ENCODE assay signal across 8 cellular contexts in genomic region chr1:75375476-75376447, GRCh38.
DNase-seq lines count a peak whose midpoint lies in the region; ATAC-seq, FAIRE-seq and TF ChIP-seq lines count a peak whose summit lies in the region.
"Not testable (repeated sequence)": the region's sequence is repeated elsewhere in the genome, so short reads cannot be mapped to it uniquely, and the experiment has no call there.

No MANE protein-coding gene starts in this region.

- DNase-seq in A549 (ENCODE audit: low read depth in 1 of 2, low spot score in 1 of 2); GM12865 (ENCODE audit: low read depth); activated B cell treated with CpG ODN at 0.5 μM for 24 hours; astrocyte (ENCODE audit: low read depth); natural killer cell treated with Interleukin-12 subunit alpha and Interleukin-12 subunit beta and Interleukin-15 and Interleukin-18, amount 100 ng/mL, for 72 hours (ENCODE audit: low spot score): not testable (repeated sequence)
- DNase-seq in NCI-H1417 (lab: John Stamatoyannopoulos, UW) (peak; percentile 29 to 64 (median 37)), NCI-H526 treated with DMSO at 0.1 percent for 48 hours (lab: John Stamatoyannopoulos, UW) (peak; percentile 51)

- not testable (repeated sequence) for H3K27me3 Mint-ChIP-seq in activated B cell treated with CpG ODN at 0.5 μM for 24 hours; astrocyte (ENCODE audit: low read depth, unreplicated experiment); natural killer cell treated with Interleukin-12 subunit alpha and Interleukin-12 subunit beta and Interleukin-15 and Interleukin-18, amount 100 ng/mL, for 72 hours

- not testable (repeated sequence) for H3K27me3 ChIP-seq in astrocyte (ENCODE audit: insufficient read depth, low read length); iPS-15b (ENCODE audit: control insufficient read depth, insufficient read depth, low read length)

- H3K4me3 Mint-ChIP-seq in activated B cell treated with CpG ODN at 0.5 μM for 24 hours (peak overlapping the region; percentile 78), astrocyte (ENCODE audit: unreplicated experiment) (peak overlapping the region; percentile 89)
- H3K4me3 Mint-ChIP-seq in natural killer cell treated with Interleukin-12 subunit alpha and Interleukin-12 subunit beta and Interleukin-15 and Interleukin-18, amount 100 ng/mL, for 72 hours = peak overlapping the region; percentile 63

- H3K27ac Mint-ChIP-seq in activated B cell treated with CpG ODN at 0.5 μM for 24 hours = peak overlapping the region; percentile 84
- H3K27ac Mint-ChIP-seq in astrocyte (ENCODE audit: unreplicated experiment) = peak overlapping the region; percentile 94
- H3K27ac Mint-ChIP-seq in natural killer cell treated with Interleukin-12 subunit alpha and Interleukin-12 subunit beta and Interleukin-15 and Interleukin-18, amount 100 ng/mL, for 72 hours = not testable (repeated sequence)

- H3K4me3 ChIP-seq in A549 (peak overlapping the region; percentile 39), GM12865 (ENCODE audit: low read depth, low read length) (peak overlapping the region; percentile 17), iPS-15b (ENCODE audit: low read depth, low read length) (peak overlapping the region; percentile 68)
- H3K4me3 ChIP-seq in astrocyte (ENCODE audit: insufficient read depth, low read depth, low read length) = not testable (repeated sequence)

- H3K36me3 ChIP-seq in astrocyte (ENCODE audit: insufficient read depth, low read length); iPS-15b (ENCODE audit: control insufficient read depth, insufficient read depth, low read length): not testable (repeated sequence)

- TF ChIP-seq EP300 in A549 (IDR thresholded peaks at IDR 0.05) = not testable (repeated sequence)

- H3K27ac ChIP-seq in A549 = 0 out of 6 replicates have a peak overlapping the region, but pooled peaks of 1 of the 2 experiments have one; percentile 42
- H3K27ac ChIP-seq in astrocyte (ENCODE audit: low read depth, low read length) = not testable (repeated sequence)

- not testable (repeated sequence) for FAIRE-seq in A549 (lab: Jason Lieb, UNC); astrocyte (lab: Jason Lieb, UNC)

- H4K20me1 ChIP-seq in astrocyte (ENCODE audit: insufficient read depth, low read length) = not testable (repeated sequence)

- peak in 1 of 2 experiments; percentile 48; a peak in 2 of 6 replicates for ATAC-seq in A549
- ATAC-seq in activated B cell treated with CpG ODN at 0.5 μM for 24 hours (ENCODE audit: low read depth); natural killer cell treated with Interleukin-12 subunit alpha and Interleukin-12 subunit beta and Interleukin-15 and Interleukin-18, amount 100 ng/mL, for 72 hours: not testable (repeated sequence)

- not testable (repeated sequence) for H2AFZ ChIP-seq in astrocyte (ENCODE audit: low read depth, low read length)

- TF ChIP-seq RAD21 in A549 (conservative IDR thresholded peaks at IDR 0.05 in 1 of 2, IDR thresholded peaks at IDR 0.05 in 1 of 2) = not testable (repeated sequence)

- not testable (repeated sequence) for H3K9me3 ChIP-seq in A549; astrocyte (ENCODE audit: insufficient read depth, low read depth, low read length); iPS-15b (ENCODE audit: control insufficient read depth, insufficient read depth, low read length)

- not testable (repeated sequence) for TF ChIP-seq POLR2A in A549 (IDR thresholded peaks at IDR 0.05; ENCODE audit: low read length)

- not testable (repeated sequence) for H3K4me1 ChIP-seq in A549; astrocyte (ENCODE audit: insufficient read depth, low read length); iPS-15b (ENCODE audit: control insufficient read depth, insufficient read depth, low read length)

- H3K36me3 Mint-ChIP-seq in activated B cell treated with CpG ODN at 0.5 μM for 24 hours (ENCODE audit: low read depth); astrocyte (ENCODE audit: low read depth, unreplicated experiment); natural killer cell treated with Interleukin-12 subunit alpha and Interleukin-12 subunit beta and Interleukin-15 and Interleukin-18, amount 100 ng/mL, for 72 hours: not testable (repeated sequence)

- H3K79me2 ChIP-seq in astrocyte (ENCODE audit: insufficient read depth, low read length) = not testable (repeated sequence)

- intact Hi-C loops in activated B cell treated with CpG ODN at 0.5 μM for 24 hours (cut with micrococcal nuclease) = loop anchor here (10.0 kb wide), 1 partner anchor 111 kb away; no protein-coding TSS in a partner anchor

- peak overlapping the region; percentile 62 for H3K4me2 ChIP-seq in A549
- not testable (repeated sequence) for H3K4me2 ChIP-seq in astrocyte (ENCODE audit: low read length)

- CTCF ChIA-PET in A549 (lab: Yijun Ruan, JAX); activated B cell treated with CpG ODN at 0.5 μM for 24 hours (lab: Charles Lee): not testable (repeated sequence)

- 15% methylated on average over 5 of the region's 25 CpGs for WGBS in A549 (ENCODE audit: missing lambda C conversion rate)

- not testable (repeated sequence) for TF ChIP-seq CTCF in A549 (IDR thresholded peaks at IDR 0.05); GM12865 (IDR thresholded peaks at IDR 0.05; ENCODE audit: insufficient read depth, low read depth, low read length, missing control alignments); activated B cell treated with CpG ODN at 0.5 μM for 24 hours (IDR thresholded peaks at IDR 0.05); astrocyte (IDR thresholded peaks at IDR 0.05; ENCODE audit: insufficient read depth, low read depth, low read length)

- POLR2A ChIA-PET in A549 (lab: Yijun Ruan, JAX) = not testable (repeated sequence)
- POLR2A ChIA-PET in activated B cell treated with CpG ODN at 0.5 μM for 24 hours (lab: Charles Lee) = interaction anchor here (0.7 kb wide), 1 partner anchor 34 kb away, joined by 3 read pairs; no protein-coding TSS in a partner anchor

- H3K9ac ChIP-seq in astrocyte (ENCODE audit: low read length) = not testable (repeated sequence)
- peak overlapping the region; percentile 50 for H3K9ac ChIP-seq in iPS-15b (ENCODE audit: low read depth, low read length)

- not testable (repeated sequence) for H3K9me3 Mint-ChIP-seq in activated B cell treated with CpG ODN at 0.5 μM for 24 hours; astrocyte (ENCODE audit: unreplicated experiment); natural killer cell treated with Interleukin-12 subunit alpha and Interleukin-12 subunit beta and Interleukin-15 and Interleukin-18, amount 100 ng/mL, for 72 hours

- H3K4me1 Mint-ChIP-seq in activated B cell treated with CpG ODN at 0.5 μM for 24 hours; astrocyte (ENCODE audit: low read depth, unreplicated experiment); natural killer cell treated with Interleukin-12 subunit alpha and Interleukin-12 subunit beta and Interleukin-15 and Interleukin-18, amount 100 ng/mL, for 72 hours (ENCODE audit: low read depth in 2 of 2): not testable (repeated sequence)
